ENCODE assay signal across 13 cellular contexts in genomic region chr21:29092102-29092959, GRCh38. TPM values are rescaled to one million over a fixed set of nuclear protein-coding genes. Genes with fewer than 3 reads are reported as not detected.
DNase-seq lines count a peak whose midpoint lies in the region; ATAC-seq and TF ChIP-seq lines count a peak whose summit lies in the region.
"Had no signal": no experiment of that assay in that cellular context is flagged by ENCODE, and none has a peak within 500 bp of the region (broad histone marks: within the 10 kb centered on the region; RNA-seq: fewer than 3 reads in every experiment).

No MANE protein-coding gene starts in this region.

- H3K4me3 ChIP-seq in AG09309 (ENCODE audit: control insufficient read depth, low read depth, low read length) (no peak overlapping the region), choroid plexus epithelial cell (ENCODE audit: low read depth, low read length) (no peak overlapping the region), neural progenitor cell (no peak overlapping the region), WERI-Rb-1 (ENCODE audit: low read depth, low read length) (no peak overlapping the region)

- no peaks in the 10 kb centered on the region for H3F3A ChIP-seq in neural progenitor cell (ENCODE audit: low read depth)

- H3K36me3 Mint-ChIP-seq in neural progenitor cell = no peaks in the 10 kb centered on the region
- H3K36me3 Mint-ChIP-seq in immature natural killer cell = peaks cover 0 to 15% (median 5%) of the 10 kb centered on the region in 3 donors

- H3K27ac ChIP-seq in neural progenitor cell (no peak overlapping the region), WERI-Rb-1 (no peak overlapping the region)

- H3K4me3 Mint-ChIP-seq in neural progenitor cell = no peak overlapping the region
- H3K4me3 Mint-ChIP-seq in immature natural killer cell = no peak overlapping the region
- H3K4me3 Mint-ChIP-seq: CD4-positive, alpha-beta T cell had no signal

- H3K9me3 ChIP-seq in neural progenitor cell (ENCODE audit: low read depth) (no peaks in the 10 kb centered on the region), WERI-Rb-1 (ENCODE audit: severe bottlenecking) (no peaks in the 10 kb centered on the region)

- peak; percentile 30 for TF ChIP-seq CTCF in AG09309 (IDR thresholded peaks at IDR 0.05; ENCODE audit: control insufficient read depth, insufficient read depth, low read depth, low read length, missing control alignments)
- peak; percentile 46 for TF ChIP-seq CTCF in choroid plexus epithelial cell (conservative IDR thresholded peaks at IDR 0.05; ENCODE audit: low read depth, low read length)
- no peak for TF ChIP-seq CTCF in neural progenitor cell (IDR thresholded peaks at IDR 0.05)
- TF ChIP-seq CTCF in WERI-Rb-1 (IDR thresholded peaks at IDR 0.05; ENCODE audit: low read depth, low read length) = no peak

- no peak overlapping the region for H3K9ac ChIP-seq in neural progenitor cell

- ATAC-seq in HG02623 (IDR thresholded peaks at IDR 0.05; ENCODE audit: unreplicated experiment) = no peak

- no peaks in the 10 kb centered on the region for H3K27me3 ChIP-seq in neural progenitor cell
- H3K27me3 ChIP-seq in WERI-Rb-1 (ENCODE audit: insufficient read depth, low read depth, severe bottlenecking) = no peaks in the 10 kb centered on the region

- H3K79me2 ChIP-seq in neural progenitor cell (ENCODE audit: low read depth) = no peaks in the 10 kb centered on the region

- H2AFZ ChIP-seq in neural progenitor cell (replicated peaks) = peak overlapping the region; percentile 60

- no peak overlapping the region for H3K4me2 ChIP-seq in neural progenitor cell

- H4K20me1 ChIP-seq in neural progenitor cell (ENCODE audit: low read depth) = no peaks in the 10 kb centered on the region

- H3K9me3 Mint-ChIP-seq in neural progenitor cell (no peaks in the 10 kb centered on the region), immature natural killer cell (no peaks in the 10 kb centered on the region)
- H3K9me3 Mint-ChIP-seq: CD4-positive, alpha-beta T cell had no signal

- DNase-seq in AG09309 (ENCODE audit: low read depth) (no peak), M059J (ENCODE audit: low read depth) (peak; percentile 77), choroid plexus epithelial cell (ENCODE audit: low read depth) (peak; percentile 86), neural progenitor cell (ENCODE audit: low spot score) (no peak), NOMO-1 treated with dmso at 0.1 percent for 144 hours (lab: John Stamatoyannopoulos, UW; ENCODE audit: unreplicated experiment) (no peak), WERI-Rb-1 (no peak), immature natural killer cell (no peak)
- DNase-seq: activated CD8-positive, alpha-beta memory T cell treated with anti-CD3 and anti-CD28 coated beads, Interleukin-2, amount 50 U/mL, for 4 hours; CD4-positive, alpha-beta T cell; head of caudate nucleus; NCI-H2029; T-helper 9 cell had no signal

- H3K36me3 ChIP-seq in neural progenitor cell (no peaks in the 10 kb centered on the region), WERI-Rb-1 (no peaks in the 10 kb centered on the region)

- H3K4me1 Mint-ChIP-seq in neural progenitor cell (peaks cover 11% of the 10 kb centered on the region), immature natural killer cell (no peaks in the 10 kb centered on the region)

- H3K27ac Mint-ChIP-seq in neural progenitor cell = peak overlapping the region; percentile 26
- H3K27ac Mint-ChIP-seq in immature natural killer cell = no peak overlapping the region
- H3K27ac Mint-ChIP-seq: CD4-positive, alpha-beta T cell had no signal

- H3K4me1 ChIP-seq in neural progenitor cell = peaks cover 14% of the 10 kb centered on the region

- H3K27me3 Mint-ChIP-seq in neural progenitor cell (ENCODE audit: insufficient read depth, low read depth) = no peaks in the 10 kb centered on the region
- H3K27me3 Mint-ChIP-seq in immature natural killer cell (ENCODE audit: low read depth in 3 of 3) = peaks cover 0 to 3% (median 0%) of the 10 kb centered on the region in 3 donors
- H3K27me3 Mint-ChIP-seq: CD4-positive, alpha-beta T cell had no signal

RNA-seq across cellular contexts. Expression of gene CCT8, which starts 18.9 kb away (rescaled TPM):
- total RNA-seq in M059J (2014; rRNA removed; shearing (Covaris generic)) = 412 and 437 TPM in 2 replicates
- 433 and 642 TPM in 2 replicates for total RNA-seq in neural progenitor cell (ENCODE audit: low replicate concordance)
- 100 to 1,000 TPM; 101 to 119 (median 113) TPM for polyA plus RNA-seq in immature natural killer cell

RNA-seq across cellular contexts. Expression of gene MAP3K7CL, which starts 38.1 kb away (rescaled TPM):
- total RNA-seq in M059J (2014; rRNA removed; shearing (Covaris generic)) = 10.7 and 14.0 TPM in 2 replicates
- 0.12 TPM in 1 of 2 replicates, not detected in the other for total RNA-seq in neural progenitor cell (ENCODE audit: low replicate concordance)
- polyA plus RNA-seq in immature natural killer cell = 10 to 100 TPM in 2 of 3 donors, 1 to 10 TPM in 1; 9.2 to 18.8 (median 12.5) TPM

Comparison
In these comparisons a context has a peak if more than half of its experiments do, and no peak if none do; other contexts are left out.
1. DNase-seq: peak in M059J (single experiment) and choroid plexus epithelial cell (single experiment); none in AG09309 (single experiment), neural progenitor cell (single experiment), NOMO-1 treated with dmso at 0.1 percent for 144 hours (single experiment), WERI-Rb-1 (single experiment) and immature natural killer cell (0 of 3).
2. CTCF ChIP-seq: peak in AG09309 (single experiment) and choroid plexus epithelial cell (single experiment); none in neural progenitor cell (single experiment) and WERI-Rb-1 (single experiment).
3. RNA of gene MAP3K7CL, which starts 38.1 kb away (total RNA-seq): 10.7 to 14.0 TPM in M059J; 0.12 TPM in neural progenitor cell; every median in the first group is over 10 times any median in the second.